ENCODE assay signal across 24 cellular contexts in the genomic region with DNA sequence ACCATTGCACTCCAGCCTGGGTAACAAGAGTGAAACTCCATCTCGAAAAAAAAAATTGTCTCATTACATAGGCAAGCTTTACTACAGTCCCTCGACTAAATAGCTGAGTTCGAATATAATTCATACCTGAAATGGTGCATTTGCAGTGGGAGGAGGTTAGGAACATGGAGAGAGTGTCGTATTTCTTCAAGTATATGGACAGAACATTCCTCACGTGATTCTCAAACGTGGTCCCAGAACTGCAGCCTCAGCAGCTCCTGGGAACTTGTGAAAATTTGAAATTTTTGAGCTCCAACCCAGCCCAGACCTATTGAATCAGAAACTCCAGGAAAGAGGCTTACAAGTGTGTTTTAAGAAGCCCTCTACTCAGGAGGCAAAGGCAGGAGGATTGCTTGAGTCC. TPM values are rescaled to one million over a fixed set of nuclear protein-coding genes. Genes with fewer than 3 reads are reported as not detected.
A peak's percentile ranks its signal among the peaks of the same experiment; 100 is the strongest.
DNase-seq lines count a peak whose midpoint lies in the region; ATAC-seq, FAIRE-seq and TF ChIP-seq lines count a peak whose summit lies in the region.
"Had no signal": no experiment of that assay in that cellular context is flagged by ENCODE, and none has a peak within 500 bp of the region (broad histone marks: within the 10 kb centered on the region; RNA-seq: fewer than 3 reads in every experiment).

No MANE protein-coding gene starts in this region.

- H2AFZ ChIP-seq in HepG2 (ENCODE audit: low read length): no peak overlapping the region

- H3K4me3 ChIP-seq in HepG2 (replicated peaks in 1 of 3; ENCODE audit: insufficient read depth in 1 of 3, low read depth in 2 of 3, low read length in 3 of 3) (no peak overlapping the region), right lobe of liver (no peak overlapping the region), choroid plexus epithelial cell (ENCODE audit: low read depth, low read length) (no peak overlapping the region), spleen (no peak overlapping the region)
- H3K4me3 ChIP-seq: BLaER1 treated with 17β-estradiol and CSF1 and Interleukin-3, amounts not matched to agents 10 nM and 100 nM; HAP-1 had no signal

- TF ChIP-seq POLR2A in HepG2 (IDR thresholded peaks at IDR 0.05; ENCODE audit: insufficient read depth in 1 of 2, low read depth in 2 of 2, low read length in 2 of 2) (no peak), right lobe of liver (IDR thresholded peaks at IDR 0.05) (no peak), spleen (IDR thresholded peaks at IDR 0.05) (no peak), GM18505 (IDR thresholded peaks at IDR 0.05; ENCODE audit: borderline replicate concordance, extremely low read depth, insufficient read depth, insufficient read length) (no peak)

- CTCF ChIA-PET in HepG2 (lab: Yijun Ruan, JAX; ENCODE audit: low intra/inter-chr PET ratio, low total read pairs): no interaction called here

- no peak for TF ChIP-seq RAD21 in HepG2 (CRISPR knock-in tag; IDR thresholded peaks at IDR 0.05)
- no peak for TF ChIP-seq RAD21 in Ishikawa (IDR thresholded peaks at IDR 0.05; ENCODE audit: low read depth)

- no peak for ATAC-seq in HepG2
- ATAC-seq in right lobe of liver: no peak
- no peak for ATAC-seq in left colon
- no peak for ATAC-seq in GM18505 (IDR thresholded peaks at IDR 0.05; ENCODE audit: unreplicated experiment)

- H4K20me1 ChIP-seq in HepG2 (ENCODE audit: insufficient read depth, low read length): no peaks in the 10 kb centered on the region
- H4K20me1 ChIP-seq: BLaER1 treated with 17β-estradiol and CSF1 and Interleukin-3, amounts not matched to agents 10 nM and 100 nM had no signal

- no peak for DNase-seq in HepG2 (ENCODE audit: low spot score)
- DNase-seq in right lobe of liver: no peak
- peak; percentile 37 for DNase-seq in choroid plexus epithelial cell (ENCODE audit: low read depth)
- no peak for DNase-seq in spleen
- DNase-seq in left colon: no peak
- no peak for DNase-seq in HUDEP-2 (lab: John Stamatoyannopoulos, UW; ENCODE audit: unreplicated experiment in 76 of 76)
- DNase-seq: AML-193; BE2C; Calu3; CD4-positive, alpha-beta memory T cell; COR-L47; DMS53; DMS79 treated with DMSO at 0.1 percent for 48 hours; GOT3; HFFc6 had no signal

- no peak for TF ChIP-seq EP300 in HepG2 (IDR thresholded peaks at IDR 0.05; ENCODE audit: low read depth in 2 of 2, low read length in 2 of 2)
- TF ChIP-seq EP300 in HepG2 (CRISPR knock-in tag; IDR thresholded peaks at IDR 0.05; ENCODE audit: borderline replicate concordance): no peak
- TF ChIP-seq EP300 in Ishikawa (IDR thresholded peaks at IDR 0.05; ENCODE audit: borderline replicate concordance): no peak

- H3K36me3 ChIP-seq in HepG2 (replicated peaks in 1 of 2; ENCODE audit: control insufficient read depth in 1 of 2, insufficient read depth in 2 of 2, low read length in 2 of 2): no peaks in the 10 kb centered on the region
- peaks cover 0 to 19% (median 5%) of the 10 kb centered on the region in 4 donors for H3K36me3 ChIP-seq in right lobe of liver
- peaks cover 0 to 21% (median 0%) of the 10 kb centered on the region in 6 donors for H3K36me3 ChIP-seq in spleen
- H3K36me3 ChIP-seq: BE2C; BLaER1 treated with 17β-estradiol and CSF1 and Interleukin-3, amounts not matched to agents 10 nM and 100 nM; HAP-1 had no signal

- H3K4me1 ChIP-seq in HepG2 (ENCODE audit: insufficient read depth, low read length) (no peaks in the 10 kb centered on the region), right lobe of liver (peaks cover 0 to 21% (median 8%) of the 10 kb centered on the region in 4 donors), spleen (peaks cover 0 to 64% (median 4%) of the 10 kb centered on the region in 6 donors)
- H3K4me1 ChIP-seq: BE2C, HAP-1 had no signal

- H3K79me2 ChIP-seq in HepG2 (ENCODE audit: insufficient read depth, low read length): no peaks in the 10 kb centered on the region

- H3K9me3 ChIP-seq in HepG2 (ENCODE audit: low read length): no peaks in the 10 kb centered on the region
- H3K9me3 ChIP-seq in right lobe of liver: no peaks in the 10 kb centered on the region
- no peaks in the 10 kb centered on the region for H3K9me3 ChIP-seq in spleen
- H3K9me3 ChIP-seq: BE2C; BLaER1 treated with 17β-estradiol and CSF1 and Interleukin-3, amounts not matched to agents 10 nM and 100 nM; HAP-1 had no signal

- in situ Hi-C loops in HepG2 (cut with HindIII; ENCODE audit: extremely low pct_ligation_motif_present, low pct_unique_long_range_greater_than_20kb): no loop called here

- H3K27ac ChIP-seq in HepG2 (ENCODE audit: extremely low read length, insufficient read depth, low read length): no peak overlapping the region
- no peak overlapping the region for H3K27ac ChIP-seq in right lobe of liver
- peak overlapping the region in 6 of 8 donors; percentile 70 to 89 (median 84) for H3K27ac ChIP-seq in spleen
- H3K27ac ChIP-seq: 22Rv1; BLaER1 treated with 17β-estradiol and CSF1 and Interleukin-3, amounts not matched to agents 10 nM and 100 nM had no signal

- POLR2A ChIA-PET in HepG2 (lab: Yijun Ruan, JAX): no interaction called here

- intact Hi-C loops in HepG2 (cut with micrococcal nuclease; ENCODE audit: unreplicated experiment) (no loop called here), right lobe of liver (cut with DNase I) (no loop called here), spleen (cut with DNase I; ENCODE audit: low total_unique reads) (no loop called here), left colon (cut with DNase I, micrococcal nuclease) (no loop called here)

- no TSS peak for BruUV-seq in HepG2 (replicated peaks; lab: Mats Ljungman, UMichigan)

- TF ChIP-seq CTCF in HepG2 (CRISPR knock-in tag; IDR thresholded peaks at IDR 0.05) (no peak), right lobe of liver (IDR thresholded peaks at IDR 0.05) (no peak), choroid plexus epithelial cell (conservative IDR thresholded peaks at IDR 0.05; ENCODE audit: low read depth, low read length) (no peak), spleen (IDR thresholded peaks at IDR 0.05 in 8 of 11, conservative IDR thresholded peaks at IDR 0.05 in 3 of 11) (no peak)

- WGBS in HepG2 (ENCODE audit: low lambda C conversion rate): 67% methylated on average over 6 of the region's 6 CpGs
- 68% methylated on average over 6 of the region's 6 CpGs for WGBS in right lobe of liver (ENCODE audit: insufficient coverage, low coverage, low lambda C conversion rate, missing lambda C conversion rate)
- WGBS in spleen, 5 donors: 69 to 87% (median 73%) methylated on average over 6 of the region's 6 CpGs

- FAIRE-seq in HepG2 (lab: Jason Lieb, UNC): no peak
- FAIRE-seq: A204.1, GM12891, H54 had no signal

- H3K4me2 ChIP-seq in HepG2 (ENCODE audit: low read depth, low read length): no peak overlapping the region

- H3K27me3 ChIP-seq in HepG2 (ENCODE audit: control insufficient read depth in 1 of 2, insufficient read depth in 2 of 2, low read length in 2 of 2) (peaks cover 0 to 1% of the 10 kb centered on the region in 2 experiments; a peak in 1 of 5 replicates), right lobe of liver (no peaks in the 10 kb centered on the region), spleen (replicated peaks in 1 of 7) (peaks cover 0 to 27% (median 0%) of the 10 kb centered on the region in 7 donors)
- H3K27me3 ChIP-seq: BE2C; BLaER1 treated with 17β-estradiol and CSF1 and Interleukin-3, amounts not matched to agents 10 nM and 100 nM had no signal

- H3K9ac ChIP-seq in HepG2 (ENCODE audit: insufficient read depth, low read depth, low read length): no peak overlapping the region
- H3K9ac ChIP-seq: BLaER1 treated with 17β-estradiol and CSF1 and Interleukin-3, amounts not matched to agents 10 nM and 100 nM had no signal

RNA-seq across cellular contexts. Expression of gene CDA, which starts 7.2 kb away (rescaled TPM):
- total RNA-seq in HepG2 (2016; rRNA removed; fragmentation: Illumina TruSeq; extraction: Trizol) (0.66 and 0.72 TPM in 2 replicates), right lobe of liver (10 to 100 TPM; 12.6 to 33.8 (median 24.5) TPM), spleen (10 to 100 TPM in 6 of 7 donors, 1 to 10 TPM in 1; 8.5 to 47.2 (median 18.6) TPM), left colon (100 to 1,000 TPM in 1 of 2 donors, 10 to 100 TPM in 1; 61.3 to 138 TPM)
- total RNA-seq in HepG2 (2016; cell fraction: cytosol; rRNA removed; fragmentation: Illumina TruSeq; extraction: Trizol; ENCODE audit: low read depth): 0.40 and 0.62 TPM in 2 replicates
- 0.26 and 0.98 TPM in 2 replicates for total RNA-seq in HepG2 (2016; cell fraction: insoluble cytoplasmic fraction; rRNA removed; fragmentation: Illumina TruSeq; extraction: Trizol)
- total RNA-seq in HepG2 (2016; cell fraction: membrane; rRNA removed; fragmentation: Illumina TruSeq; extraction: Trizol): 0.71 and 1.00 TPM in 2 replicates
- not detected in 2 replicates for total RNA-seq in HepG2 (2016; cell fraction: nucleus; rRNA removed; fragmentation: Illumina TruSeq; extraction: Trizol)
- polyA plus RNA-seq in HepG2 (2011; rRNA removed) (2.1 and 5.2 TPM in 2 replicates), spleen (10 to 100 TPM in 1 of 3 donors, 1 to 10 TPM in 2; 4.2 to 18.0 (median 6.0) TPM)
- polyA plus RNA-seq in HepG2 (2011; cell fraction: cytosol; rRNA removed): 5.2 and 6.4 TPM in 2 replicates
- polyA plus RNA-seq in HepG2 (2011; cell fraction: nucleus; rRNA removed): 1.3 and 1.6 TPM in 2 replicates
- polyA plus RNA-seq in HepG2 (2012): 4.3 and 8.5 TPM in 2 replicates
- polyA plus RNA-seq in HepG2 (2016; cell fraction: cytosol; fragmentation: Illumina TruSeq; extraction: Trizol; ENCODE audit: low read depth): 2.2 and 2.3 TPM in 2 replicates
- polyA plus RNA-seq in HepG2 (2016; cell fraction: insoluble cytoplasmic fraction; fragmentation: Illumina TruSeq; extraction: Trizol; ENCODE audit: low read depth): 1.2 and 1.3 TPM in 2 replicates
- 2.1 TPM in 2 replicates for polyA plus RNA-seq in HepG2 (2016; cell fraction: membrane; fragmentation: Illumina TruSeq; extraction: Trizol; ENCODE audit: low read depth)
- 0.87 and 0.89 TPM in 2 replicates for polyA plus RNA-seq in HepG2 (2016; cell fraction: nucleus; fragmentation: Illumina TruSeq; extraction: Trizol; ENCODE audit: insufficient read depth, low read depth)
- polyA minus RNA-seq in HepG2 (2011; rRNA and poly(A)+ RNA removed; ENCODE audit: low replicate concordance): 2.3 and 70.1 TPM in 2 replicates
- polyA minus RNA-seq in HepG2 (2011; cell fraction: cytosol; rRNA and poly(A)+ RNA removed): 1.9 and 6.0 TPM in 2 replicates
- 0.64 TPM in 1 of 2 replicates, not detected in the other for polyA minus RNA-seq in HepG2 (2011; cell fraction: nucleus; rRNA and poly(A)+ RNA removed)
- total RNA-seq: CD4-positive, alpha-beta memory T cell; G401 had no signal
- polyA plus RNA-seq: CD4-positive, alpha-beta memory T cell had no signal

RNA-seq across cellular contexts. Expression of gene PINK1, which starts 37.2 kb away (rescaled TPM):
- total RNA-seq in HepG2 (2016; rRNA removed; fragmentation: Illumina TruSeq; extraction: Trizol): 13.1 and 15.3 TPM in 2 replicates
- total RNA-seq in HepG2 (2016; cell fraction: cytosol; rRNA removed; fragmentation: Illumina TruSeq; extraction: Trizol; ENCODE audit: low read depth): 5.6 and 6.1 TPM in 2 replicates
- total RNA-seq in HepG2 (2016; cell fraction: insoluble cytoplasmic fraction; rRNA removed; fragmentation: Illumina TruSeq; extraction: Trizol): 13.5 and 15.3 TPM in 2 replicates
- 11.1 and 11.3 TPM in 2 replicates for total RNA-seq in HepG2 (2016; cell fraction: membrane; rRNA removed; fragmentation: Illumina TruSeq; extraction: Trizol)
- total RNA-seq in HepG2 (2016; cell fraction: nucleus; rRNA removed; fragmentation: Illumina TruSeq; extraction: Trizol): 6.6 and 7.9 TPM in 2 replicates
- polyA plus RNA-seq in HepG2 (2011; rRNA removed): 16.1 and 22.2 TPM in 2 replicates
- polyA plus RNA-seq in HepG2 (2011; cell fraction: cytosol; rRNA removed): 18.4 and 20.0 TPM in 2 replicates
- polyA plus RNA-seq in HepG2 (2011; cell fraction: nucleus; rRNA removed): 9.4 and 14.0 TPM in 2 replicates
- polyA plus RNA-seq in HepG2 (2012): 16.1 and 27.7 TPM in 2 replicates
- 5.1 and 5.5 TPM in 2 replicates for polyA plus RNA-seq in HepG2 (2016; cell fraction: cytosol; fragmentation: Illumina TruSeq; extraction: Trizol; ENCODE audit: low read depth)
- 11.4 and 13.0 TPM in 2 replicates for polyA plus RNA-seq in HepG2 (2016; cell fraction: insoluble cytoplasmic fraction; fragmentation: Illumina TruSeq; extraction: Trizol; ENCODE audit: low read depth)
- polyA plus RNA-seq in HepG2 (2016; cell fraction: membrane; fragmentation: Illumina TruSeq; extraction: Trizol; ENCODE audit: low read depth): 6.7 and 7.8 TPM in 2 replicates
- polyA plus RNA-seq in HepG2 (2016; cell fraction: nucleus; fragmentation: Illumina TruSeq; extraction: Trizol; ENCODE audit: insufficient read depth, low read depth): 7.1 and 7.2 TPM in 2 replicates
- polyA minus RNA-seq in HepG2 (2011; rRNA and poly(A)+ RNA removed; ENCODE audit: low replicate concordance): 18.7 and 37.0 TPM in 2 replicates
- polyA minus RNA-seq in HepG2 (2011; cell fraction: cytosol; rRNA and poly(A)+ RNA removed): 6.9 and 10.6 TPM in 2 replicates
- 5.0 and 6.5 TPM in 2 replicates for polyA minus RNA-seq in HepG2 (2011; cell fraction: nucleus; rRNA and poly(A)+ RNA removed)
- total RNA-seq in right lobe of liver: 10 to 100 TPM; 67.3 to 94.1 (median 83.0) TPM
- total RNA-seq in spleen: 10 to 100 TPM; 34.3 to 73.4 (median 52.9) TPM
- polyA plus RNA-seq in spleen: 10 to 100 TPM; 20.3 to 42.8 (median 23.3) TPM
- 100 to 1,000 TPM in 1 of 2 donors, 10 to 100 TPM in 1; 95.6 to 127 TPM for total RNA-seq in left colon

RNA-seq across cellular contexts. Expression of gene FAM43B, which starts 43.7 kb away (rescaled TPM):
- total RNA-seq in HepG2 (2016; rRNA removed; fragmentation: Illumina TruSeq; extraction: Trizol): 3.2 and 3.7 TPM in 2 replicates
- 1.1 TPM in 2 replicates for total RNA-seq in HepG2 (2016; cell fraction: cytosol; rRNA removed; fragmentation: Illumina TruSeq; extraction: Trizol; ENCODE audit: low read depth)
- total RNA-seq in HepG2 (2016; cell fraction: insoluble cytoplasmic fraction; rRNA removed; fragmentation: Illumina TruSeq; extraction: Trizol): 2.7 and 3.7 TPM in 2 replicates
- total RNA-seq in HepG2 (2016; cell fraction: membrane; rRNA removed; fragmentation: Illumina TruSeq; extraction: Trizol): 2.0 and 2.1 TPM in 2 replicates
- 2.1 and 2.2 TPM in 2 replicates for total RNA-seq in HepG2 (2016; cell fraction: nucleus; rRNA removed; fragmentation: Illumina TruSeq; extraction: Trizol)
- 0.63 and 0.80 TPM in 2 replicates for polyA plus RNA-seq in HepG2 (2011; rRNA removed)
- polyA plus RNA-seq in HepG2 (2011; cell fraction: cytosol; rRNA removed): 0.45 and 0.85 TPM in 2 replicates
- polyA plus RNA-seq in HepG2 (2011; cell fraction: nucleus; rRNA removed): 2.0 and 2.2 TPM in 2 replicates
- 1.4 and 1.7 TPM in 2 replicates for polyA plus RNA-seq in HepG2 (2012)
- polyA plus RNA-seq in HepG2 (2016; cell fraction: cytosol; fragmentation: Illumina TruSeq; extraction: Trizol; ENCODE audit: low read depth): 0.42 and 0.66 TPM in 2 replicates
- polyA plus RNA-seq in HepG2 (2016; cell fraction: insoluble cytoplasmic fraction; fragmentation: Illumina TruSeq; extraction: Trizol; ENCODE audit: low read depth): 4.4 and 6.4 TPM in 2 replicates
- polyA plus RNA-seq in HepG2 (2016; cell fraction: membrane; fragmentation: Illumina TruSeq; extraction: Trizol; ENCODE audit: low read depth): 1.0 and 1.4 TPM in 2 replicates
- polyA plus RNA-seq in HepG2 (2016; cell fraction: nucleus; fragmentation: Illumina TruSeq; extraction: Trizol; ENCODE audit: insufficient read depth, low read depth): 4.9 and 5.8 TPM in 2 replicates
- 2.0 TPM in 1 of 2 replicates, not detected in the other for polyA minus RNA-seq in HepG2 (2011; rRNA and poly(A)+ RNA removed; ENCODE audit: low replicate concordance)
- 1.8 and 2.3 TPM in 2 replicates for polyA minus RNA-seq in HepG2 (2011; cell fraction: cytosol; rRNA and poly(A)+ RNA removed)
- 1.4 and 2.2 TPM in 2 replicates for polyA minus RNA-seq in HepG2 (2011; cell fraction: nucleus; rRNA and poly(A)+ RNA removed)
- under 1 TPM in 4 of 6 experiments, not detected in 2; 0.09 to 0.24 (median 0.12) TPM for total RNA-seq in right lobe of liver
- under 1 TPM; 0.27 to 0.97 (median 0.79) TPM for total RNA-seq in spleen
- polyA plus RNA-seq in spleen: under 1 TPM; 0.11 to 0.24 (median 0.22) TPM
- under 1 TPM; 0.09 to 0.39 TPM for total RNA-seq in left colon
- total RNA-seq: Calu3; CD4-positive, alpha-beta memory T cell had no signal
- polyA plus RNA-seq: CD4-positive, alpha-beta memory T cell had no signal

Comparison
In these comparisons a context has a peak if more than half of its experiments do, and no peak if none do; other contexts are left out.
1. RNA of gene CDA, which starts 7.2 kb away (total RNA-seq): 61.3 to 138 TPM in left colon, 12.6 to 33.8 TPM in right lobe of liver and 8.5 to 47.2 TPM in spleen; 0.26 to 1.00 TPM in HepG2; every median in the first group is over 4 times any median in the second.
2. H3K27ac ChIP-seq: peak in spleen (6 of 8); none in HepG2 (single experiment) and right lobe of liver (0 of 3).